1 cellular context compared by ENCODE assay signal in genomic region chr12:7129647-7130536, GRCh38.
A peak's percentile ranks its signal among the peaks of the same experiment; 100 is the strongest.
TF ChIP-seq lines count a peak whose summit lies in the region.

Gene CLSTN3, plus strand, starts transcription at chr12:7130371. Its CDS starts 278 bp downstream, at chr12:7130649.

TF ChIP-seq in GM12878, 131 proteins besides CTCF, POLR2A, EP300 and RAD21 (continued from another document and continues in another):
- no peak for TF ChIP-seq TAF1 (IDR thresholded peaks at IDR 0.05; ENCODE audit: borderline replicate concordance, low read depth, low read length)
- TF ChIP-seq RBBP5 (conservative IDR thresholded peaks at IDR 0.05): no peak
- no peak for TF ChIP-seq ATF3 (IDR thresholded peaks at IDR 0.05; ENCODE audit: borderline replicate concordance, extremely low read depth, low read depth, low read length)
- no peak for TF ChIP-seq E4F1 (IDR thresholded peaks at IDR 0.05; ENCODE audit: borderline replicate concordance, partially characterized antibody)
- 0 out of 2 replicates have a peak, but pooled peaks have one; percentile 35 for TF ChIP-seq RAD51 (IDR thresholded peaks at IDR 0.05)
- TF ChIP-seq HDAC6 (IDR thresholded peaks at IDR 0.05; ENCODE audit: unreplicated experiment): no peak
- TF ChIP-seq ETV6 (conservative IDR thresholded peaks at IDR 0.05 in 1 of 2, IDR thresholded peaks at IDR 0.05 in 1 of 2; ENCODE audit: borderline replicate concordance in 1 of 2, low read depth in 1 of 2): no peak
- TF ChIP-seq CEBPZ (IDR thresholded peaks at IDR 0.05; ENCODE audit: low read depth, low read length): no peak
- TF ChIP-seq FOS (IDR thresholded peaks at IDR 0.05; ENCODE audit: borderline replicate concordance, extremely low read depth, insufficient read length): peak; percentile 20
- peak; percentile 98 for TF ChIP-seq PKNOX1 (IDR thresholded peaks at IDR 0.05)
- peak; percentile 34; the same call in 1 of the 2 replicates for TF ChIP-seq RB1 (IDR thresholded peaks at IDR 0.05; ENCODE audit: borderline replicate concordance)
- no peak for TF ChIP-seq REST (IDR thresholded peaks at IDR 0.05; ENCODE audit: low read depth, low read length)
- TF ChIP-seq ZBTB4 (CRISPR knock-in tag; IDR thresholded peaks at IDR 0.05): no peak
- peak; percentile 96 for TF ChIP-seq PBX3 (IDR thresholded peaks at IDR 0.05; ENCODE audit: insufficient replicate concordance, low read depth, low read length)
- TF ChIP-seq WRNIP1 (IDR thresholded peaks at IDR 0.05; ENCODE audit: borderline replicate concordance, low read depth, low read length): no peak
- TF ChIP-seq ZNF687 (IDR thresholded peaks at IDR 0.05): no peak
- TF ChIP-seq ELK1 (IDR thresholded peaks at IDR 0.05; ENCODE audit: low read depth, low read length): 0 out of 2 replicates have a peak, but pooled peaks have one; percentile 10
- no peak for TF ChIP-seq ZNF592 (IDR thresholded peaks at IDR 0.05)
- TF ChIP-seq MAX (IDR thresholded peaks at IDR 0.05; ENCODE audit: low read depth, low read length): no peak
